Comparison of ENCODE assay signal across 30 cellular contexts in the genomic region with DNA sequence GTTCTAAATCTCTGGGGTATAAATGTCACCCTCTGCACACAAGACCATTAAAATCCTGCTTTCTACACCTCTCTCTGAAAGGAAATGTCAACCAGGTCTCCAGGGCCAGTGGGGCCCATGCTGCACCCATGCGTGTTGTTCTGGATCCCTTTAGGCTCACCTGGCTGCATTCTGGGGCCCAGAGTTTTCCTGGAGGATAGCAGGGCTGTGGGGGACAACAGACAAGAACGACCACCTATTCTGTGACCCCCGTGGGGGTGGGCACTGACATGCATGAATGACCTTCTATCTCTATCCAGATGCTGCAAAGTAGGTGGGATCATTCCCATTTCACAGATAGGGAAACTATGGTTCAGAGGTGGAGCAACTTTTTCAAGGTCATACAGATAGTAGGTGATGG. TPM values are rescaled to one million over a fixed set of nuclear protein-coding genes. Genes with fewer than 3 reads are reported as not detected.
"Had no signal": no experiment of that assay in that cellular context is flagged by ENCODE, and none has a peak within 500 bp of the region (broad histone marks: within the 10 kb centered on the region; RNA-seq: fewer than 3 reads in every experiment).

No MANE protein-coding gene starts in this region.

- H3K27me3 ChIP-seq: adrenal gland, ascending aorta, cardiac muscle cell, hepatocyte, ovary, vagina had no signal

- H3K4me1 ChIP-seq: adrenal gland, ascending aorta, prostate gland had no signal

- ATAC-seq: activated CD4-positive, CD25-positive, alpha-beta regulatory T cell treated with anti-CD3 and anti-CD28 coated beads, Interleukin-2, amount 50 U/mL, for 24 hours; effector memory CD8-positive, alpha-beta T cell; left ventricle myocardium superior had no signal

- H3K9me3 ChIP-seq: adrenal gland, ascending aorta, ovary, prostate gland, vagina had no signal

- H3K27ac ChIP-seq: adrenal gland, ascending aorta, cardiac muscle cell, hepatocyte, ovary, prostate gland, vagina, WERI-Rb-1 had no signal

- H3K36me3 ChIP-seq: adrenal gland, ascending aorta, cardiac muscle cell, ovary, prostate gland, vagina, WERI-Rb-1 had no signal

- DNase-seq: activated CD4-positive, alpha-beta T cell treated with anti-CD3 and anti-CD28 coated beads for 48 hours; activated CD4-positive, alpha-beta T cell treated with anti-CD3 and anti-CD28 coated beads, Interleukin-2, amount 50 U/mL, for 48 hours; activated CD8-positive, alpha-beta memory T cell treated with anti-CD3 and anti-CD28 coated beads for 24 hours; activated effector memory CD4-positive, alpha-beta T cell treated with anti-CD3 and anti-CD28 coated beads, Interleukin-2, amount 50 U/mL, for 16 hours; activated naive CD4-positive, alpha-beta T cell treated with anti-CD3 and anti-CD28 coated beads for 36 hours; activated naive CD8-positive, alpha-beta T cell treated with anti-CD3 and anti-CD28 coated beads for 36 hours; activated T-cell treated with anti-CD3 and anti-CD28 coated beads, Interleukin-2, amount 50 U/mL, for 1 hour; adrenal gland; cortex of kidney; effector memory CD8-positive, alpha-beta T cell; islet precursor cell; left cardiac atrium; left ventricle myocardium superior; naive B cell; nephron progenitor cell; ovary; stimulated activated CD4-positive, alpha-beta T cell treated with anti-CD3 and anti-CD28 coated beads, Interleukin-2, amount 100 ng/mL, for 48 hours; stimulated activated naive CD4-positive, alpha-beta T cell treated with Interleukin-2 at 50 U/mL for 16 hours; SW 1271; T-helper 9 cell; WERI-Rb-1 had no signal

- FAIRE-seq: TTC549 had no signal

- H3K4me3 ChIP-seq: adrenal gland, ascending aorta, cardiac muscle cell, hepatocyte, ovary, prostate gland, vagina had no signal

RNA-seq across cellular contexts. Expression of a gene that starts 41.6 kb away (rescaled TPM):
- total RNA-seq: activated naive CD4-positive, alpha-beta T cell treated with anti-CD3 and anti-CD28 coated beads for 36 hours; activated naive CD8-positive, alpha-beta T cell treated with anti-CD3 and anti-CD28 coated beads for 36 hours; activated T-helper 1 cell treated with anti-CD3 and anti-CD28 coated beads, Interleukin-12 subunit alpha, Interleukin-12 subunit beta, Interleukin-2, Interleukin-4 antibody, amounts not matched to agents 30 ng/mL and 10 ng/mL and 1 ng/mL, durations not matched to agents 14 hours and 24 hours and 36 hours; ascending aorta; cerebellum had no signal

RNA-seq across cellular contexts. Expression of a gene that starts 52.6 kb away (rescaled TPM):
- total RNA-seq: activated naive CD4-positive, alpha-beta T cell treated with anti-CD3 and anti-CD28 coated beads for 36 hours; activated T-helper 1 cell treated with anti-CD3 and anti-CD28 coated beads, Interleukin-12 subunit alpha, Interleukin-12 subunit beta, Interleukin-2, Interleukin-4 antibody, amounts not matched to agents 30 ng/mL and 10 ng/mL and 1 ng/mL, durations not matched to agents 14 hours and 24 hours and 36 hours; ascending aorta had no signal
- polyA plus RNA-seq: cardiac muscle cell had no signal
